Comparison of ENCODE assay signal across 12 cellular contexts in genomic region chr5:172322028-172322965, GRCh38. TPM values are rescaled to one million over a fixed set of nuclear protein-coding genes. Genes with fewer than 3 reads are reported as not detected.
DNase-seq lines count a peak whose midpoint lies in the region; ATAC-seq and TF ChIP-seq lines count a peak whose summit lies in the region.
"Had no signal": no experiment of that assay in that cellular context is flagged by ENCODE, and none has a peak within 500 bp of the region (broad histone marks: within the 10 kb centered on the region; RNA-seq: fewer than 3 reads in every experiment).

No MANE protein-coding gene starts in this region.

- no peaks in the 10 kb centered on the region for H3K27me3 Mint-ChIP-seq in mesothelial cell of epicardium (ENCODE audit: low read depth)

- peak overlapping the region; percentile 23 for H3K27ac Mint-ChIP-seq in mesothelial cell of epicardium
- H3K27ac Mint-ChIP-seq: dendritic cell treated with granulocyte-macrophage colony-stimulating factor and Interleukin-4, amounts not matched to agents 40 ng/mL and 50 ng/mL, for 4 days had no signal

- H3K4me3 Mint-ChIP-seq in mesothelial cell of epicardium = no peak overlapping the region
- H3K4me3 Mint-ChIP-seq: dendritic cell treated with granulocyte-macrophage colony-stimulating factor and Interleukin-4, amounts not matched to agents 40 ng/mL and 50 ng/mL, for 4 days had no signal

- TF ChIP-seq CTCF in GM12875 (IDR thresholded peaks at IDR 0.05; ENCODE audit: borderline replicate concordance, insufficient read depth, low read depth, low read length) (no peak), mesothelial cell of epicardium (IDR thresholded peaks at IDR 0.05; ENCODE audit: unreplicated experiment) (no peak)

- peaks cover 6% of the 10 kb centered on the region for H3K4me1 Mint-ChIP-seq in mesothelial cell of epicardium

- peak; percentile 53 for DNase-seq in NCI-H2196 treated with DMSO at 0.1 percent for 48 hours (lab: John Stamatoyannopoulos, UW; ENCODE audit: unreplicated experiment)
- no peak for DNase-seq in mesothelial cell of epicardium (ENCODE audit: low spot score in 2 of 2, unreplicated experiment in 2 of 2)
- no peak for DNase-seq in inferior parietal cortex (ENCODE audit: extremely low spot score)
- no peak for DNase-seq in OCI-M1 (lab: John Stamatoyannopoulos, UW)
- no peak for DNase-seq in T-helper 9 cell
- no peak for DNase-seq in NCI-H2171 treated with DMSO at 0.1 percent for 48 hours (lab: John Stamatoyannopoulos, UW)
- DNase-seq: activated CD4-positive, alpha-beta T cell treated with anti-CD3 and anti-CD28 coated beads, Interleukin-2, amount 50 U/mL, for 48 hours had no signal

- H3K4me3 ChIP-seq in GM12875 (ENCODE audit: low read depth, low read length) = peak overlapping the region; percentile 24
- H3K4me3 ChIP-seq: lung had no signal

- ATAC-seq in GM21717 (IDR thresholded peaks at IDR 0.05; ENCODE audit: unreplicated experiment) = peak; percentile 69

- no peaks in the 10 kb centered on the region for H3K9me3 Mint-ChIP-seq in mesothelial cell of epicardium
- H3K9me3 Mint-ChIP-seq: dendritic cell treated with granulocyte-macrophage colony-stimulating factor and Interleukin-4, amounts not matched to agents 40 ng/mL and 50 ng/mL, for 4 days; IgD-negative memory B cell had no signal

- no peaks in the 10 kb centered on the region for H3K36me3 Mint-ChIP-seq in mesothelial cell of epicardium

RNA-seq across cellular contexts. Expression of gene UBTD2, which starts 38.7 kb away (rescaled TPM):
- total RNA-seq in mesothelial cell of epicardium = 41.2 to 43.8 TPM (median 42.2 TPM) in 3 replicates
